Comparison of ENCODE assay signal across 8 cellular contexts in the genomic region with DNA sequence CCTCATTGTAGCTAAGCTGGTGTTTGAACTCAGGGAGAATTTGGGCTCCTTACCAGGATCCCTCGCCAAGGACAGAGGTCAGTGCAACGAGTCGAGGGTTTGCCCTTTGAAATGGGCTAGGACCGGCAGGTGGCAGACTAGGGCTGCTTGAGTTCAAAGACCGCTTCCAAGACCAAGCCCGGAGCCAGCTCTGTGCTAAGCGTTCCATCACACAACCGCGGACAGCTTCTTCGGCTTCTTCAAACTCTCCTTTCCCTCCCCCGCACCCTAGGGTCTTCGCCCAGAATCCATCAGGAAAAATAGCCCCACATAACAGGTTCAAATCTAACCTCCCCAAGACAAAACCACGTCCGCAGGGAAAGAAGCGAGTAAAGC. TPM values are rescaled to one million over a fixed set of nuclear protein-coding genes. Genes with fewer than 3 reads are reported as not detected.
DNase-seq lines count a peak whose midpoint lies in the region; ATAC-seq and TF ChIP-seq lines count a peak whose summit lies in the region.

No MANE protein-coding gene starts in this region.

- intact Hi-C loops in activated B cell treated with CpG ODN at 0.5 μM for 24 hours (cut with micrococcal nuclease): loop anchor here (1.0 to 5.0 kb wide), 6 partner anchors 34 to 445 kb away; no protein-coding TSS in a partner anchor

- H3K4me1 Mint-ChIP-seq in activated B cell treated with CpG ODN at 0.5 μM for 24 hours: peaks cover 29% of the 10 kb centered on the region

- POLR2A ChIA-PET in activated B cell treated with CpG ODN at 0.5 μM for 24 hours (lab: Charles Lee): interaction anchor here (0.5 to 2.8 kb wide), 13 partner anchors 15 to 451 kb away, joined by 3 to 14 read pairs (median 7); partner anchors contain the start of genes ERG28, NEK9 and TTLL5

- CTCF ChIA-PET in activated B cell treated with CpG ODN at 0.5 μM for 24 hours (lab: Charles Lee): interaction anchor here (0.8 to 9.7 kb wide), 26 partner anchors 14 to 495 kb away, joined by 3 to 264 read pairs (median 4); partner anchors contain the start of genes BATF, ERG28, TGFB3 and TTLL5

- peak overlapping the region; percentile 89 for H3K4me3 Mint-ChIP-seq in activated B cell treated with CpG ODN at 0.5 μM for 24 hours

- peaks cover 3% of the 10 kb centered on the region for H3K27me3 Mint-ChIP-seq in activated B cell treated with CpG ODN at 0.5 μM for 24 hours

- DNase-seq in NCI-H2171 treated with DMSO at 0.1 percent for 48 hours (lab: John Stamatoyannopoulos, UW) (peak; percentile 68), activated B cell treated with CpG ODN at 0.5 μM for 24 hours (peak; percentile 60), iris pigment epithelial cell (ENCODE audit: low read depth) (peak; percentile 88), smooth muscle cell of the brain vasculature (ENCODE audit: low read depth, low spot score) (peak; percentile 68), NK-92 (lab: John Stamatoyannopoulos, UW; ENCODE audit: unreplicated experiment) (no peak)
- DNase-seq in central memory CD4-positive, alpha-beta T cell: peak; percentile 54

- H3K9me3 Mint-ChIP-seq in activated B cell treated with CpG ODN at 0.5 μM for 24 hours: no peaks in the 10 kb centered on the region

- peak; percentile 81 for ATAC-seq in HG02840 (IDR thresholded peaks at IDR 0.05; ENCODE audit: low FRiP score, unreplicated experiment)
- peak; percentile 85 for ATAC-seq in activated B cell treated with CpG ODN at 0.5 μM for 24 hours (ENCODE audit: low read depth)

- H3K27ac Mint-ChIP-seq in activated B cell treated with CpG ODN at 0.5 μM for 24 hours: peak overlapping the region; percentile 72

- no peaks in the 10 kb centered on the region for H3K36me3 Mint-ChIP-seq in activated B cell treated with CpG ODN at 0.5 μM for 24 hours (ENCODE audit: low read depth)

- TF ChIP-seq CTCF in GM12874 (IDR thresholded peaks at IDR 0.05; ENCODE audit: insufficient read depth, low read depth, low read length) (peak; percentile 83), activated B cell treated with CpG ODN at 0.5 μM for 24 hours (IDR thresholded peaks at IDR 0.05) (peak; percentile 36)

RNA-seq across cellular contexts. Expression of gene FLVCR2, which starts 0.7 kb away (rescaled TPM):
- 11.7 and 12.5 TPM in 2 replicates for total RNA-seq in activated B cell treated with CpG ODN at 0.5 μM for 24 hours

RNA-seq across cellular contexts. Expression of gene BATF, which starts 55.4 kb away (rescaled TPM):
- 160 and 171 TPM in 2 replicates for total RNA-seq in activated B cell treated with CpG ODN at 0.5 μM for 24 hours
